In genomic region chr1:47709302-47710074, GRCh38 we compare ENCODE assay signal across 8 cellular contexts.
DNase-seq lines count a peak whose midpoint lies in the region; ATAC-seq and TF ChIP-seq lines count a peak whose summit lies in the region.

No MANE protein-coding gene starts in this region.

- H3K36me3 ChIP-seq in breast epithelium, result no peaks in the 10 kb centered on the region
- no peaks in the 10 kb centered on the region for H3K36me3 ChIP-seq in kidney epithelial cell (ENCODE audit: control insufficient read depth, insufficient read depth, low read length)
- H3K36me3 ChIP-seq in suprapubic skin, result no peaks in the 10 kb centered on the region

- peaks cover 3 to 73% of the 10 kb centered on the region in 2 donors for H3K27me3 ChIP-seq in breast epithelium
- H3K27me3 ChIP-seq in kidney epithelial cell (ENCODE audit: control insufficient read depth, insufficient read depth, low read length), result peaks cover 67% of the 10 kb centered on the region
- H3K27me3 ChIP-seq in suprapubic skin, result peaks cover 81% of the 10 kb centered on the region

- TF ChIP-seq EP300 in suprapubic skin (IDR thresholded peaks at IDR 0.05), result no peak

- no peak for ATAC-seq in HG02840 (IDR thresholded peaks at IDR 0.05; ENCODE audit: low FRiP score, unreplicated experiment)
- ATAC-seq in HG03442 (IDR thresholded peaks at IDR 0.05; ENCODE audit: unreplicated experiment), result no peak
- no peak for ATAC-seq in GM21367 (IDR thresholded peaks at IDR 0.05; ENCODE audit: unreplicated experiment)

- intact Hi-C loops in breast epithelium (cut with DNase I; ENCODE audit: low total_unique reads), result loop anchor here (5.0 to 10.0 kb wide), 3 partner anchors 272 to 798 kb away; partner anchors contain the start of gene FOXD2

- TF ChIP-seq POLR2A in breast epithelium (IDR thresholded peaks at IDR 0.05) (no peak), suprapubic skin (IDR thresholded peaks at IDR 0.05) (no peak)

- peak overlapping the region; percentile 35 to 60 (median 38) for H3K4me3 ChIP-seq in breast epithelium
- peak overlapping the region; percentile 18 for H3K4me3 ChIP-seq in kidney epithelial cell (ENCODE audit: low read depth, low read length)
- H3K4me3 ChIP-seq in suprapubic skin, result peak overlapping the region; percentile 47

- DNase-seq in GM03348 (ENCODE audit: low spot score) (peak; percentile 43), NCI-H1694 treated with DMSO at 0.1 percent for 48 hours (lab: John Stamatoyannopoulos, UW) (peak; percentile 34), breast epithelium (ENCODE audit: low spot score in 2 of 2) (no peak), kidney epithelial cell (ENCODE audit: low read depth) (no peak), suprapubic skin (ENCODE audit: low spot score in 2 of 2) (peak in 1 of 2 donors; percentile 79)

- peaks cover 0 to 12% of the 10 kb centered on the region in 2 donors for H3K4me1 ChIP-seq in breast epithelium
- peaks cover 29% of the 10 kb centered on the region for H3K4me1 ChIP-seq in suprapubic skin

- TF ChIP-seq CTCF in breast epithelium (IDR thresholded peaks at IDR 0.05) (peak in 1 of 3 donors; percentile 21), kidney epithelial cell (IDR thresholded peaks at IDR 0.05; ENCODE audit: insufficient read depth, low read length, poor library complexity, severe bottlenecking) (peak; percentile 37), suprapubic skin (IDR thresholded peaks at IDR 0.05) (peak in 1 of 2 donors; percentile 31)

- H3K9me3 ChIP-seq in breast epithelium (no peaks in the 10 kb centered on the region), suprapubic skin (no peaks in the 10 kb centered on the region)

- H3K27ac ChIP-seq in breast epithelium (peak overlapping the region in 1 of 2 donors; percentile 63), suprapubic skin (no peak overlapping the region)

- under 1% methylated on average over 29 of the region's 81 CpGs for WGBS in suprapubic skin

Comparison
In these comparisons a context has a peak if more than half of its experiments do, and no peak if none do; other contexts are left out.
1. DNase-seq: peak in GM03348 (single experiment) and NCI-H1694 treated with DMSO at 0.1 percent for 48 hours (single experiment); none in breast epithelium (0 of 2) and kidney epithelial cell (single experiment).
2. Peak in every context shown above with its lines, with median percentiles within 50 percentile points of each other: H3K4me3 ChIP-seq.